ENCODE assay signal across 15 cellular contexts in the genomic region with DNA sequence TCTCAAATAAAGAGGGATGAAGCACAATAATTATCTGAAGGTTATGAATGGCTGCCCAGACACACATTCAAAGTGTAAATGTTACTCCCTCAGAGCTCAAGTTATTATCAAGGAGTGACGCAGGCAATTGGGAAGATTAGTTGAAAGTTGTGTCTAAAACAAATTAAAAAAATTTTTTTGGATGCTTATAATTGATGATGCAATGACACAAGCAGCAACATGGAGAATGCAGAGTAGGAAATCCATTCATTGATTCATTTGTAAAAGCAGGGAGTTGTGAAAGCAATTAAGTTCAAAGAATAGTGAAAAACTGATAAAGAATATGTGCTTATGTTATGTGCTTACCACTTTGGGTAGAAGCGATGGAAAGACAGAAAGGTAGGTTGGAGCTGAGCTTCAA.
"Had no signal": no experiment of that assay in that cellular context is flagged by ENCODE, and none has a peak within 500 bp of the region (broad histone marks: within the 10 kb centered on the region; RNA-seq: fewer than 3 reads in every experiment).

No MANE protein-coding gene starts in this region.

- H3K27ac ChIP-seq: prostate gland had no signal

- H3K27me3 Mint-ChIP-seq: dendritic cell treated with granulocyte-macrophage colony-stimulating factor and Interleukin-4, amounts not matched to agents 40 ng/mL and 50 ng/mL, for 4 days had no signal

- ATAC-seq: activated CD4-positive, CD25-positive, alpha-beta regulatory T cell treated with anti-CD3 and anti-CD28 coated beads, Interleukin-2, amount 50 U/mL, for 24 hours; sciatic nerve had no signal

- H3K4me3 Mint-ChIP-seq: dendritic cell treated with granulocyte-macrophage colony-stimulating factor and Interleukin-4, amounts not matched to agents 40 ng/mL and 50 ng/mL, for 4 days; T-helper 2 cell treated with Interferon-gamma antibody and Interleukin-4, amounts not matched to agents 5 μg/mL and 100 μg/mL, for 36 hours had no signal

- H3K9me3 Mint-ChIP-seq: dendritic cell treated with granulocyte-macrophage colony-stimulating factor and Interleukin-4, amounts not matched to agents 40 ng/mL and 50 ng/mL, for 4 days; T-helper 2 cell treated with Interferon-gamma antibody and Interleukin-4, amounts not matched to agents 5 μg/mL and 100 μg/mL, for 36 hours had no signal

- FAIRE-seq: urothelium cell line had no signal

- H3K4me3 ChIP-seq: lung, prostate gland had no signal

- H3K36me3 ChIP-seq: prostate gland had no signal

- H3K27ac Mint-ChIP-seq: dendritic cell treated with granulocyte-macrophage colony-stimulating factor and Interleukin-4, amounts not matched to agents 40 ng/mL and 50 ng/mL, for 4 days; T-helper 2 cell treated with Interferon-gamma antibody and Interleukin-4, amounts not matched to agents 5 μg/mL and 100 μg/mL, for 36 hours had no signal

- DNase-seq: activated gamma-delta T cell; activated T-cell treated with anti-CD3 and anti-CD28 coated beads, Interleukin-2, amount 50 U/mL, for 1 hour; erythroblast; left cardiac atrium; midbrain; nucleus accumbens; stimulated activated CD4-positive, alpha-beta T cell treated with anti-CD3 and anti-CD28 coated beads, Interleukin-2, amount 100 ng/mL, for 24 hours; stimulated activated naive CD4-positive, alpha-beta T cell had no signal

- H3K9me3 ChIP-seq: prostate gland had no signal
